12 cellular contexts compared by ENCODE assay signal in genomic region chr14:105860615-105861580, GRCh38.
DNase-seq lines count a peak whose midpoint lies in the region; ATAC-seq and TF ChIP-seq lines count a peak whose summit lies in the region.
"Had no signal": no experiment of that assay in that cellular context is flagged by ENCODE, and none has a peak within 500 bp of the region (broad histone marks: within the 10 kb centered on the region; RNA-seq: fewer than 3 reads in every experiment).

No MANE protein-coding gene starts in this region.

- intact Hi-C loops in mammary epithelial cell (cut with micrococcal nuclease), result no loop called here

- H3K9me3 ChIP-seq in duodenal mucosa (ENCODE audit: control insufficient read depth in 1 of 2, low read length in 2 of 2) (no peaks in the 10 kb centered on the region), mammary epithelial cell (replicated peaks; ENCODE audit: insufficient read depth, low read length) (peaks cover 52% of the 10 kb centered on the region)

- no peaks in the 10 kb centered on the region for H3K9me3 Mint-ChIP-seq in stimulated activated naive B cell treated with anti-CD40 and anti-IgM and Interleukin-4, amounts not matched to agents 10 μg/mL and 1 μg/mL and 100 μg/mL, for 72 hours

- no peaks in the 10 kb centered on the region for H3K27me3 ChIP-seq in duodenal mucosa (ENCODE audit: control insufficient read depth in 1 of 2, insufficient read depth in 2 of 2, low read length in 2 of 2)
- no peaks in the 10 kb centered on the region for H3K27me3 ChIP-seq in mammary epithelial cell (ENCODE audit: insufficient read depth, low read length)

- no peak overlapping the region for H3K27ac ChIP-seq in duodenal mucosa (ENCODE audit: low read depth, low read length)
- H3K27ac ChIP-seq in mammary epithelial cell (ENCODE audit: insufficient read depth, low read depth, low read length), result no peak overlapping the region
- H3K27ac ChIP-seq: esophagus squamous epithelium had no signal

- H3K36me3 Mint-ChIP-seq in stimulated activated naive B cell treated with anti-CD40 and anti-IgM and Interleukin-4, amounts not matched to agents 10 μg/mL and 1 μg/mL and 100 μg/mL, for 72 hours, result peaks cover 73 to 84% of the 10 kb centered on the region in 2 donors

- WGBS in mammary epithelial cell (ENCODE audit: low coverage, missing lambda C conversion rate), result 82% methylated on average over 22 of the region's 22 CpGs

- no peaks in the 10 kb centered on the region for H4K20me1 ChIP-seq in mammary epithelial cell (ENCODE audit: insufficient read depth, low read length)

- H3K4me1 Mint-ChIP-seq in stimulated activated naive B cell treated with anti-CD40 and anti-IgM and Interleukin-4, amounts not matched to agents 10 μg/mL and 1 μg/mL and 100 μg/mL, for 72 hours, result peaks cover 11 to 27% of the 10 kb centered on the region in 2 donors

- no peak overlapping the region for H3K4me2 ChIP-seq in mammary epithelial cell (ENCODE audit: insufficient read depth, low read depth, low read length)

- TF ChIP-seq CTCF in GM13977 (IDR thresholded peaks at IDR 0.05; ENCODE audit: extremely low read depth, insufficient read depth, missing control alignments) (no peak), mammary epithelial cell (conservative IDR thresholded peaks at IDR 0.05 in 1 of 2, IDR thresholded peaks at IDR 0.05 in 1 of 2; ENCODE audit: extremely low read depth in 1 of 2, insufficient read depth in 1 of 2, low read depth in 1 of 2, low read length in 2 of 2) (no peak)

- H3K4me3 Mint-ChIP-seq in stimulated activated naive B cell treated with anti-CD40 and anti-IgM and Interleukin-4, amounts not matched to agents 10 μg/mL and 1 μg/mL and 100 μg/mL, for 72 hours, result peak overlapping the region; percentile 93 to 98

- H3K27ac Mint-ChIP-seq in stimulated activated naive B cell treated with anti-CD40 and anti-IgM and Interleukin-4, amounts not matched to agents 10 μg/mL and 1 μg/mL and 100 μg/mL, for 72 hours, result peak overlapping the region; percentile 100

- no TSS peak for BruUV-seq in mammary epithelial cell (replicated peaks; lab: Mats Ljungman, UMichigan)

- H3K27me3 Mint-ChIP-seq in stimulated activated naive B cell treated with anti-CD40 and anti-IgM and Interleukin-4, amounts not matched to agents 10 μg/mL and 1 μg/mL and 100 μg/mL, for 72 hours, result no peaks in the 10 kb centered on the region

- peak; percentile 39; the same call in 1 of the 2 replicates for TF ChIP-seq POLR2A in Raji (IDR thresholded peaks at IDR 0.05; ENCODE audit: insufficient read depth, low read depth, low read length)

- in situ Hi-C loops in GM13977 (cut with MboI; ENCODE audit: low pct_unique_long_range_greater_than_20kb, low sequenced_read_pairs, unreplicated experiment), result loop anchor here (25.0 kb wide), 1 partner anchor 149 kb away; no protein-coding TSS in a partner anchor
- in situ Hi-C loops in mammary epithelial cell (cut with MboI; ENCODE audit: low sequenced_read_pairs in 2 of 2), result no loop called here

- DNase-seq in GM13977 (ENCODE audit: low spot score), result peak; percentile 12
- DNase-seq in stimulated activated naive B cell treated with anti-CD40 and anti-IgM and Interleukin-4, amounts not matched to agents 10 μg/mL and 1 μg/mL and 100 μg/mL, for 72 hours, result no peak
- no peak for DNase-seq in mammary epithelial cell
- DNase-seq in NCI-H69 (lab: John Stamatoyannopoulos, UW), result no peak
- no peak for DNase-seq in T1000 (lab: John Stamatoyannopoulos, UW)
- no peak for DNase-seq in HK-2 (ENCODE audit: unreplicated experiment)
- DNase-seq: amniotic stem cell, EL, esophagus squamous epithelium, NCI-H524 had no signal

- H3K4me1 ChIP-seq in duodenal mucosa (ENCODE audit: control insufficient read depth in 1 of 2, insufficient read depth in 2 of 2, low read length in 2 of 2), result no peaks in the 10 kb centered on the region
- no peaks in the 10 kb centered on the region for H3K4me1 ChIP-seq in mammary epithelial cell (ENCODE audit: insufficient read depth, low read length)
- H3K4me1 ChIP-seq: esophagus squamous epithelium had no signal

- H3K79me2 ChIP-seq in mammary epithelial cell (ENCODE audit: insufficient read depth, low read length), result no peaks in the 10 kb centered on the region

- no peaks in the 10 kb centered on the region for H3K36me3 ChIP-seq in duodenal mucosa (ENCODE audit: control insufficient read depth in 1 of 2, insufficient read depth in 2 of 2, low read length in 2 of 2)
- no peaks in the 10 kb centered on the region for H3K36me3 ChIP-seq in mammary epithelial cell (ENCODE audit: insufficient read depth, low read length)
- H3K36me3 ChIP-seq: esophagus squamous epithelium had no signal

- H3K4me3 ChIP-seq in duodenal mucosa (ENCODE audit: low read depth in 1 of 2, low read length in 2 of 2) (peak overlapping the region; percentile 23 to 48), mammary epithelial cell (replicated peaks in 1 of 3; ENCODE audit: insufficient read depth in 1 of 3, low read depth in 2 of 3, low read length in 3 of 3) (no peak overlapping the region)

- peak in 1 of 2 donors; percentile 7 for ATAC-seq in stimulated activated naive B cell treated with anti-CD40 and anti-IgM and Interleukin-4, amounts not matched to agents 10 μg/mL and 1 μg/mL and 100 μg/mL, for 72 hours (replicated peaks)

- no peak overlapping the region for H2AFZ ChIP-seq in mammary epithelial cell (ENCODE audit: low read depth, low read length)

- H3K9ac ChIP-seq in duodenal mucosa (ENCODE audit: low read depth in 1 of 2, low read length in 2 of 2) (peak overlapping the region; percentile 0 to 43), mammary epithelial cell (ENCODE audit: insufficient read depth, low read length) (no peak overlapping the region)

- CTCF ChIA-PET in mammary epithelial cell (lab: Charles Lee; ENCODE audit: low non-redundant PET), result no interaction called here

- dilution Hi-C loops in mammary epithelial cell (cut with HindIII; ENCODE audit: low sequenced_read_pairs), result no loop called here

Comparison
In these comparisons a context has a peak if more than half of its experiments do, and no peak if none do; other contexts are left out.
1. H3K4me3 ChIP-seq: peak in duodenal mucosa (2 of 2); none in mammary epithelial cell (0 of 3).